ENCODE assay signal across 18 cellular contexts in genomic region chr17:81885454-81885853, GRCh38. TPM values are rescaled to one million over a fixed set of nuclear protein-coding genes. Genes with fewer than 3 reads are reported as not detected.
DNase-seq lines count a peak whose midpoint lies in the region; ATAC-seq, FAIRE-seq and TF ChIP-seq lines count a peak whose summit lies in the region.
"Had no signal": no experiment of that assay in that cellular context is flagged by ENCODE, and none has a peak within 500 bp of the region (broad histone marks: within the 10 kb centered on the region; RNA-seq: fewer than 3 reads in every experiment).

No MANE protein-coding gene starts in this region.

- H3K4me1 ChIP-seq in esophagus (ENCODE audit: control insufficient read depth in 2 of 2, insufficient read depth in 2 of 2, low read length in 1 of 2) (peaks cover 3 to 15% of the 10 kb centered on the region in 2 donors), skeletal muscle tissue (ENCODE audit: control insufficient read depth in 3 of 3, insufficient read depth in 3 of 3, low read length in 3 of 3) (peaks cover 38 to 52% (median 42%) of the 10 kb centered on the region in 3 donors)

- H3K9me3 ChIP-seq in esophagus (ENCODE audit: control insufficient read depth in 2 of 2, insufficient read depth in 1 of 2, low read depth in 1 of 2, low read length in 1 of 2) (no peaks in the 10 kb centered on the region), skeletal muscle tissue (ENCODE audit: control insufficient read depth in 3 of 3, low read length in 3 of 3) (no peaks in the 10 kb centered on the region)
- H3K9me3 ChIP-seq: esophagus muscularis mucosa, pancreas had no signal

- H3K4me3 ChIP-seq in esophagus (ENCODE audit: low read depth in 1 of 2, low read length in 2 of 2) (no peak overlapping the region), skeletal muscle tissue (ENCODE audit: low read length in 3 of 3) (peak overlapping the region in 2 of 3 donors; percentile 22 to 38)
- H3K4me3 ChIP-seq: esophagus muscularis mucosa, GM12878, pancreas had no signal

- WGBS in esophagus, 2 donors, result 81 to 89% methylated on average over 10 of the region's 10 CpGs

- DNase-seq in activated T-cell treated with anti-CD3 and anti-CD28 coated beads, Interleukin-2, amount 50 U/mL, for 24 hours, result no peak
- no peak for DNase-seq in activated T-cell treated with anti-CD3 and anti-CD28 coated beads, Interleukin-2, amount 50 U/mL, for 1 hour
- DNase-seq in RWPE1 (ENCODE audit: low spot score) (no peak), frontal cortex (ENCODE audit: low spot score in 2 of 2) (no peak)
- no peak for DNase-seq in activated effector memory CD4-positive, alpha-beta T cell treated with Interleukin-2 at 50 U/mL for 16 hours
- DNase-seq: activated T-cell treated with anti-CD3 and anti-CD28 coated beads, Interleukin-2, amount 50 U/mL, for 48 hours; cortex of kidney; KG1; NK-92 treated with Interleukin-12 subunit alpha and Interleukin-12 subunit beta, amount 100 ng/mL, for 24 hours; stimulated activated naive CD4-positive, alpha-beta T cell treated with Interleukin-2 at 50 U/mL for 16 hours had no signal

- H3K36me3 Mint-ChIP-seq in activated T-cell treated with anti-CD3 and anti-CD28 coated beads, Interleukin-2, amount 50 U/mL, for 24 hours (ENCODE audit: low read depth), result peaks cover 97% of the 10 kb centered on the region

- FAIRE-seq in frontal cortex (lab: Jason Lieb, UNC), result no peak
- FAIRE-seq: GM12878, pancreas had no signal

- H3K36me3 ChIP-seq in esophagus (ENCODE audit: control insufficient read depth in 2 of 2, insufficient read depth in 2 of 2, low read length in 1 of 2), result peaks cover 16 to 45% of the 10 kb centered on the region in 2 donors
- peaks cover 30 to 49% (median 35%) of the 10 kb centered on the region in 3 donors for H3K36me3 ChIP-seq in skeletal muscle tissue (ENCODE audit: control insufficient read depth in 3 of 3, insufficient read depth in 3 of 3, low read length in 3 of 3)

- CTCF ChIA-PET in RWPE1 (lab: Yijun Ruan, JAX), result no interaction called here

- no peak for ATAC-seq in HG02973 (IDR thresholded peaks at IDR 0.05; ENCODE audit: unreplicated experiment)

- H3K27me3 ChIP-seq in esophagus (ENCODE audit: control insufficient read depth in 1 of 2, insufficient read depth in 2 of 2, low read length in 2 of 2) (no peaks in the 10 kb centered on the region), skeletal muscle tissue (ENCODE audit: control insufficient read depth in 3 of 3, insufficient read depth in 3 of 3, low read length in 3 of 3) (no peaks in the 10 kb centered on the region)
- H3K27me3 ChIP-seq: esophagus muscularis mucosa, pancreas had no signal

- H3K4me3 Mint-ChIP-seq in activated T-cell treated with anti-CD3 and anti-CD28 coated beads, Interleukin-2, amount 50 U/mL, for 24 hours, result no peak overlapping the region
- H3K4me3 Mint-ChIP-seq: T-helper 1 cell treated with Interleukin-12 subunit alpha and Interleukin-12 subunit beta and Interleukin-4 antibody, amounts not matched to agents 30 μg/mL and 1 μg/mL, for 36 hours had no signal

- POLR2A ChIA-PET in RWPE1 (lab: Yijun Ruan, JAX; ENCODE audit: low non-redundant PET), result interaction anchor here (0.6 kb wide), 1 partner anchor 16 kb away, joined by 3 read pairs; no protein-coding TSS in a partner anchor

- H3K27me3 Mint-ChIP-seq in activated T-cell treated with anti-CD3 and anti-CD28 coated beads, Interleukin-2, amount 50 U/mL, for 24 hours, result no peaks in the 10 kb centered on the region

- H3K27ac Mint-ChIP-seq in activated T-cell treated with anti-CD3 and anti-CD28 coated beads, Interleukin-2, amount 50 U/mL, for 24 hours, result peak overlapping the region; percentile 86
- H3K27ac Mint-ChIP-seq: T-helper 1 cell treated with Interleukin-12 subunit alpha and Interleukin-12 subunit beta and Interleukin-4 antibody, amounts not matched to agents 30 μg/mL and 1 μg/mL, for 36 hours had no signal

- peak overlapping the region; percentile 40 to 75 (median 73) for H3K9ac ChIP-seq in skeletal muscle tissue (ENCODE audit: low read depth in 1 of 3, low read length in 3 of 3)

- TF ChIP-seq CTCF in RWPE1 (conservative IDR thresholded peaks at IDR 0.05; ENCODE audit: low read depth), result no peak

- H3K27ac ChIP-seq in RWPE1 (peak overlapping the region; percentile 98), esophagus (ENCODE audit: low read depth in 2 of 2, low read length in 1 of 2) (peak overlapping the region; percentile 85 to 93), skeletal muscle tissue (ENCODE audit: low read depth, low read length) (peak overlapping the region; percentile 92)
- H3K27ac ChIP-seq: esophagus muscularis mucosa, pancreas had no signal

- no peaks in the 10 kb centered on the region for H3K9me3 Mint-ChIP-seq in activated T-cell treated with anti-CD3 and anti-CD28 coated beads, Interleukin-2, amount 50 U/mL, for 24 hours
- H3K9me3 Mint-ChIP-seq: T-helper 1 cell treated with Interleukin-12 subunit alpha and Interleukin-12 subunit beta and Interleukin-4 antibody, amounts not matched to agents 30 μg/mL and 1 μg/mL, for 36 hours had no signal

- peaks cover 32% of the 10 kb centered on the region for H3K4me1 Mint-ChIP-seq in activated T-cell treated with anti-CD3 and anti-CD28 coated beads, Interleukin-2, amount 50 U/mL, for 24 hours (ENCODE audit: low read depth)

RNA-seq across cellular contexts. Expression of gene ALYREF, which starts 5.9 kb away (rescaled TPM):
- 10 to 100 TPM; 16.3 to 61.0 TPM for polyA plus RNA-seq in esophagus
- total RNA-seq in skeletal muscle tissue, result 78.8 TPM
- 92.1 TPM for total RNA-seq in frontal cortex

RNA-seq across cellular contexts. Expression of gene ANAPC11, which starts 6.1 kb away (rescaled TPM):
- 100 to 1,000 TPM; 127 to 187 TPM for polyA plus RNA-seq in esophagus
- 104 TPM for total RNA-seq in skeletal muscle tissue
- 60.3 TPM for total RNA-seq in frontal cortex

RNA-seq across cellular contexts. Expression of gene ARHGDIA, which starts 14.3 kb away (rescaled TPM):
- polyA plus RNA-seq in esophagus, result 100 to 1,000 TPM; 201 to 209 TPM
- total RNA-seq in skeletal muscle tissue (43.3 TPM), frontal cortex (22.4 TPM)

RNA-seq across cellular contexts. Expression of gene NPB, which starts 16.6 kb away (rescaled TPM):
- under 1 TPM; 0.33 to 0.49 TPM for polyA plus RNA-seq in esophagus
- 1.0 TPM for total RNA-seq in skeletal muscle tissue
- total RNA-seq in frontal cortex, result 1.2 TPM
- total RNA-seq: mesenteric fat pad had no signal

RNA-seq across cellular contexts. Expression of gene P4HB, which starts 25.1 kb away (rescaled TPM):
- 100 to 1,000 TPM; 582 to 595 TPM for polyA plus RNA-seq in esophagus
- total RNA-seq in skeletal muscle tissue, result 264 TPM
- total RNA-seq in frontal cortex, result 66.0 TPM

Comparison
In these comparisons a context has a peak if more than half of its experiments do, and no peak if none do; other contexts are left out.
1. H3K4me3 ChIP-seq: peak in skeletal muscle tissue (2 of 3); none in esophagus (0 of 2).
2. Peak in every context shown above with its lines, with median percentiles within 50 percentile points of each other: H3K27ac ChIP-seq.